In genomic region chr4:175791221-175791620, GRCh38 we compare ENCODE assay signal across 20 cellular contexts.
DNase-seq lines count a peak whose midpoint lies in the region; ATAC-seq and TF ChIP-seq lines count a peak whose summit lies in the region.
"Had no signal": no experiment of that assay in that cellular context is flagged by ENCODE, and none has a peak within 500 bp of the region (broad histone marks: within the 10 kb centered on the region; RNA-seq: fewer than 3 reads in every experiment).

No MANE protein-coding gene starts in this region.

- H3K27ac ChIP-seq in OCI-LY3 (ENCODE audit: low read length) = no peak overlapping the region
- H3K27ac ChIP-seq: 22Rv1, BLaER1, C4-2B had no signal

- H3K4me2 ChIP-seq in OCI-LY3 (ENCODE audit: low read length) = no peak overlapping the region
- H3K4me2 ChIP-seq: BLaER1 had no signal

- peak; percentile 9 for DNase-seq in NCI-H748 (lab: John Stamatoyannopoulos, UW; ENCODE audit: unreplicated experiment)
- no peak for DNase-seq in NCI-H748 treated with DMSO at 0.1 percent for 48 hours (lab: John Stamatoyannopoulos, UW)
- peak; percentile 67 for DNase-seq in cerebellar cortex (ENCODE audit: low spot score)
- DNase-seq in NCI-H345 (lab: John Stamatoyannopoulos, UW) = no peak
- DNase-seq: Caco-2; CD4-positive, CD25-positive, alpha-beta regulatory T cell; CD8-positive, alpha-beta T cell; DMS153; DND-41; GDM1; GOT3 had no signal

- H3K4me1 ChIP-seq in OCI-LY3 (ENCODE audit: low read length) = peaks cover 8% of the 10 kb centered on the region
- H3K4me1 ChIP-seq: BLaER1, Caco-2, HAP-1 had no signal

- H3K9ac ChIP-seq in OCI-LY3 (ENCODE audit: low read length) = no peak overlapping the region
- H3K9ac ChIP-seq: BLaER1 had no signal

- ATAC-seq in HG02852 (IDR thresholded peaks at IDR 0.05; ENCODE audit: unreplicated experiment) (no peak), GM18502 (IDR thresholded peaks at IDR 0.05; ENCODE audit: poor library complexity, unreplicated experiment) (no peak), HG03135 (IDR thresholded peaks at IDR 0.05; ENCODE audit: unreplicated experiment) (no peak)
- ATAC-seq: CD8-positive, alpha-beta T cell; GM12878 had no signal

- no peaks in the 10 kb centered on the region for H3K79me2 ChIP-seq in OCI-LY3 (ENCODE audit: low read length)

- no peaks in the 10 kb centered on the region for H3K27me3 ChIP-seq in OCI-LY3 (ENCODE audit: low read depth, low read length)
- H3K27me3 ChIP-seq: BLaER1 had no signal

- TF ChIP-seq CTCF in OCI-LY3 (IDR thresholded peaks at IDR 0.05; ENCODE audit: low read depth, low read length) = peak; percentile 14; the same call in 1 of the 2 replicates

- H2AFZ ChIP-seq in OCI-LY3 (ENCODE audit: low read depth, low read length) = no peak overlapping the region

- H3K9me3 ChIP-seq in OCI-LY3 (ENCODE audit: insufficient read depth, low read length) = no peaks in the 10 kb centered on the region
- H3K9me3 ChIP-seq: BLaER1, Caco-2, HAP-1 had no signal

- no peaks in the 10 kb centered on the region for H4K20me1 ChIP-seq in OCI-LY3 (ENCODE audit: insufficient read depth, low read length)
- H4K20me1 ChIP-seq: BLaER1 had no signal

- no peak overlapping the region for H3K4me3 ChIP-seq in OCI-LY3 (ENCODE audit: low read length)
- H3K4me3 ChIP-seq: BLaER1, GM12878, HAP-1 had no signal

- no peaks in the 10 kb centered on the region for H3K36me3 ChIP-seq in OCI-LY3 (replicated peaks; ENCODE audit: low read depth, low read length)
- H3K36me3 ChIP-seq: BLaER1, HAP-1 had no signal

Comparison
In these comparisons a context has a peak if more than half of its experiments do, and no peak if none do; other contexts are left out.
1. DNase-seq: peak in NCI-H748 (single experiment) and cerebellar cortex (single experiment); none in NCI-H748 treated with DMSO at 0.1 percent for 48 hours (single experiment) and NCI-H345 (single experiment).